ENCODE assay signal across 21 cellular contexts in the genomic region with DNA sequence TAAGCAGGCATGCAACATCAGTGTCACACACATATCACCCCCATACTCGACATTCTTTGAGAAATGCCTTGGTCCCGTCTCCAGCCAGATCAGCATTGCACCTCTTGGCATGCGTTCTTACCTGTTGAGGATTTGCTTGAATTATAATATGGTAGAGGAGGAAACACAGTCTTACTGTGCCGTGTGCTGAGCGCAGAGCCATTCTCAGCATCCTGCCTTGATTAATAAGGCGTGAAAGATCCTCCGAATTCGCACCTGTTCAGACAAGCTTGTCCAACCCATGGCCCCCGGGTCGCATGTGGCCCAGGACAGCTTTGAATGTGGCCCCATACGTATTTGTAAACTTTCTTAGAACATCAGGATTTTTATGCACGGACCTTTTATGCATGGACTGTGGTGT.
"Had no signal": no experiment of that assay in that cellular context is flagged by ENCODE, and none has a peak within 500 bp of the region (broad histone marks: within the 10 kb centered on the region; RNA-seq: fewer than 3 reads in every experiment).

No MANE protein-coding gene starts in this region.

- H3K27ac ChIP-seq: coronary artery, dorsolateral prefrontal cortex, esophagus muscularis mucosa, foreskin keratinocyte, gastroesophageal sphincter, heart left ventricle, hepatocyte, left lung, lower lobe of right lung had no signal

- H3K27me3 Mint-ChIP-seq: naive B cell had no signal

- H3K4me1 ChIP-seq: foreskin keratinocyte, left lung had no signal

- H3K36me3 Mint-ChIP-seq: immature natural killer cell, mesothelial cell of epicardium, naive B cell had no signal

- DNase-seq: dermis blood vessel endothelial cell; effector CD4-positive, alpha-beta T cell; effector memory CD4-positive, alpha-beta T cell; foreskin keratinocyte; heart left ventricle; hypothalamus; immature natural killer cell; islet precursor cell; left cardiac atrium; left lung; left ventricle myocardium superior; lower lobe of right lung; mesenchymal stem cell; mucosa of descending colon; naive B cell had no signal

- H3K4me1 Mint-ChIP-seq: immature natural killer cell had no signal

- H3K27ac Mint-ChIP-seq: immature natural killer cell, mesothelial cell of epicardium had no signal

- H3K4me3 ChIP-seq: coronary artery, dorsolateral prefrontal cortex, esophagus muscularis mucosa, gastroesophageal sphincter, heart left ventricle, hepatocyte, left lung, lower lobe of right lung, mucosa of descending colon had no signal

- H3K9me3 ChIP-seq: esophagus muscularis mucosa, gastroesophageal sphincter, heart left ventricle, left lung, lower lobe of right lung, mucosa of descending colon had no signal

- ATAC-seq: foreskin keratinocyte, gastroesophageal sphincter, heart left ventricle, left cardiac atrium, left lung, left ventricle myocardium superior, lower lobe of right lung, mucosa of descending colon had no signal

- H3K36me3 ChIP-seq: esophagus muscularis mucosa, gastroesophageal sphincter, heart left ventricle, left lung, lower lobe of right lung had no signal

- H3K4me3 Mint-ChIP-seq: immature natural killer cell, mesothelial cell of epicardium, naive B cell had no signal

- H3K9me3 Mint-ChIP-seq: immature natural killer cell, mesothelial cell of epicardium, naive B cell had no signal

- H3K27me3 ChIP-seq: dorsolateral prefrontal cortex, esophagus muscularis mucosa, foreskin keratinocyte, gastroesophageal sphincter, heart left ventricle, hepatocyte, left lung had no signal
